24 cellular contexts compared by ENCODE assay signal in the genomic region with DNA sequence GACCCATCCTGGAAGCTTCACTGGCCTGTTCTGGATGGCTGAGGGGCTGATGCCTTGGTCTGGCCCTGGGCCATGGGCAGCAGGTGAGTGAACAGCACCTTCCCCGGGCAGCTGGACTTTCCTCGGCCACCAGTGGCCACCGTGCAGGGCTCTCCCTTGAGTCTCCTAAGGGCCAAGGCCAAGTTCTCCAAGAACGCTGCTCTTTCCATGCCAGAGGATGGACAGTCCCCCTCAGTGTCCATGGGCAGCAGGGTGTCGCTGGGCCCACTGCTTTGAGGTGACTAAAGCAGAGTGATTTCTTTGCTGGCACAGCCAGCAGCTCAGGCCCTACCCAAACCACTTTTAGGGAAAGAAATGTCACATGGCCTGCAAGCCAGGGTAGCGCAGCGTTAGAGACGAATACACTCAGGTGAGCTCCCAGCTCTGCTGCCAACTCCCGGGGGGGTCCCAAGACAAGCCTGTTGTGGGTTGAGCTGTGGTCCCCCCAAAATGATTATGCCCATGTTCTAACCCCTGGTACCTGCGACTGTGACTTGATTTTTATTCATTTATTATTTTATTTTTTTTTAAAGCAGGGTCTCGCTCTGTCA.
"Had no signal": no experiment of that assay in that cellular context is flagged by ENCODE, and none has a peak within 500 bp of the region (broad histone marks: within the 10 kb centered on the region; RNA-seq: fewer than 3 reads in every experiment).

No MANE protein-coding gene starts in this region.

- H2AFZ ChIP-seq: parathyroid adenoma had no signal

- H3K9me3 ChIP-seq: left ventricle myocardium inferior, mucosa of descending colon, right atrium auricular region, right lobe of liver, tibial nerve, upper lobe of left lung, vagina had no signal

- ATAC-seq: mucosa of descending colon; naive thymus-derived CD4-positive, alpha-beta T cell; natural killer cell treated with Interleukin-12 subunit alpha and Interleukin-12 subunit beta and Interleukin-15 and Interleukin-18, amount 100 ng/mL, for 72 hours; right lobe of liver; stimulated activated memory B cell treated with anti-CD40 and anti-IgM and Interleukin-4, amounts not matched to agents 10 μg/mL and 1 μg/mL and 100 μg/mL, for 72 hours; stimulated activated naive CD8-positive, alpha-beta T cell treated with anti-CD3 and anti-CD28 coated beads, Interleukin-15, amount 100 ng/mL, for 72 hours had no signal

- H3K9ac ChIP-seq: parathyroid adenoma had no signal

- H3K4me3 ChIP-seq: left ventricle myocardium inferior, mucosa of descending colon, right atrium auricular region, right lobe of liver, smooth muscle cell, tibial nerve, upper lobe of left lung, vagina had no signal

- H3K27me3 ChIP-seq: right atrium auricular region, right lobe of liver, tibial nerve, upper lobe of left lung, vagina had no signal

- H3K36me3 ChIP-seq: left ventricle myocardium inferior, right atrium auricular region, right lobe of liver, tibial nerve, upper lobe of left lung, vagina had no signal

- DNase-seq: hypothalamus; immature natural killer cell; left ventricle myocardium inferior; midbrain; mucosa of descending colon; naive thymus-derived CD4-positive, alpha-beta T cell; nucleus accumbens; right lobe of liver; stimulated activated CD4-positive, alpha-beta T cell treated with anti-CD3 and anti-CD28 coated beads, Interleukin-1b, Interleukin-23, amount 100 ng/mL, for 48 hours; stimulated activated CD4-positive, alpha-beta T cell treated with anti-CD3 and anti-CD28 coated beads, Interleukin-2, amount 100 ng/mL, for 48 hours; stimulated activated CD4-positive, alpha-beta T cell treated with anti-CD3 and anti-CD28 coated beads, Interleukin-4, amount 100 ng/mL, for 4 hours; stimulated activated CD8-positive, alpha-beta memory T cell treated with anti-CD3 and anti-CD28 coated beads, Interleukin-4, amount 100 ng/mL, for 48 hours; stimulated activated naive CD4-positive, alpha-beta T cell treated with Interleukin-2 at 50 U/mL for 16 hours; stimulated activated naive CD8-positive, alpha-beta T cell treated with anti-CD3 and anti-CD28 coated beads, Interleukin-15, amount 100 ng/mL, for 72 hours; substantia nigra; upper lobe of left lung had no signal

- H3K27ac ChIP-seq: left ventricle myocardium inferior, parathyroid adenoma, right atrium auricular region, right lobe of liver, tibial nerve, vagina had no signal

- H3K4me2 ChIP-seq: smooth muscle cell had no signal

- FAIRE-seq: islet of Langerhans had no signal

- H3K4me1 ChIP-seq: parathyroid adenoma had no signal
